In genomic region chr3:129021140-129021551, GRCh38 we compare ENCODE assay signal across 26 cellular contexts. TPM values are rescaled to one million over a fixed set of nuclear protein-coding genes. Genes with fewer than 3 reads are reported as not detected.
DNase-seq lines count a peak whose midpoint lies in the region; ATAC-seq, FAIRE-seq and TF ChIP-seq lines count a peak whose summit lies in the region.
"Had no signal": no experiment of that assay in that cellular context is flagged by ENCODE, and none has a peak within 500 bp of the region (broad histone marks: within the 10 kb centered on the region; RNA-seq: fewer than 3 reads in every experiment).

No MANE protein-coding gene starts in this region.

- H4K20me1 ChIP-seq in GM23248 (ENCODE audit: insufficient read depth), result no peaks in the 10 kb centered on the region

- 24 to 30% methylated on average over 6 of the region's 6 CpGs for WGBS in GM23248 (ENCODE audit: low coverage in 1 of 2, low lambda C conversion rate in 2 of 2, missing lambda C conversion rate in 2 of 2), 2 experiments

- TF ChIP-seq CTCF in choroid plexus epithelial cell (conservative IDR thresholded peaks at IDR 0.05; ENCODE audit: low read depth, low read length), result no peak
- no peak for TF ChIP-seq CTCF in mucosa of descending colon (IDR thresholded peaks at IDR 0.05)

- intact Hi-C loops in mucosa of descending colon (cut with DNase I, micrococcal nuclease), result no loop called here

- H3K9ac ChIP-seq in GM23248, result no peak overlapping the region
- H3K9ac ChIP-seq: KMS-11 had no signal

- H3K9me3 ChIP-seq in GM23248 (ENCODE audit: low read depth) (no peaks in the 10 kb centered on the region), mucosa of descending colon (no peaks in the 10 kb centered on the region)
- H3K9me3 ChIP-seq: esophagus muscularis mucosa, HAP-1, tibial artery had no signal

- no peaks in the 10 kb centered on the region for H3K4me1 ChIP-seq in GM23248 (ENCODE audit: insufficient read depth)
- H3K4me1 ChIP-seq in mucosa of descending colon (ENCODE audit: low read depth), result peaks cover 17% of the 10 kb centered on the region
- H3K4me1 ChIP-seq: HAP-1 had no signal

- H3K27me3 ChIP-seq in GM23248 (replicated peaks; ENCODE audit: insufficient read depth), result peaks cover 68% of the 10 kb centered on the region
- H3K27me3 ChIP-seq: esophagus muscularis mucosa, hepatocyte had no signal

- H2AFZ ChIP-seq in GM23248, result no peak overlapping the region
- H2AFZ ChIP-seq: hepatocyte had no signal

- H3K9me2 ChIP-seq in GM23248 (ENCODE audit: insufficient read depth), result no peaks in the 10 kb centered on the region

- no peak overlapping the region for H3K4me2 ChIP-seq in GM23248 (ENCODE audit: unreplicated experiment)
- H3K4me2 ChIP-seq: hepatocyte, KMS-11 had no signal

- no peak for FAIRE-seq in RCC 7860 (lab: Jason Lieb, UNC)
- FAIRE-seq: bronchial epithelial cell, kidney had no signal

- no peaks in the 10 kb centered on the region for H3K79me2 ChIP-seq in GM23248 (ENCODE audit: insufficient read depth)
- H3K79me2 ChIP-seq: hepatocyte had no signal

- H3K36me3 ChIP-seq in GM23248 (ENCODE audit: low read depth), result no peaks in the 10 kb centered on the region
- H3K36me3 ChIP-seq in mucosa of descending colon (ENCODE audit: low read depth), result no peaks in the 10 kb centered on the region
- H3K36me3 ChIP-seq: esophagus muscularis mucosa, HAP-1, tibial artery had no signal

- H3K4me3 ChIP-seq in GM23248 (no peak overlapping the region), choroid plexus epithelial cell (ENCODE audit: low read depth, low read length) (no peak overlapping the region), mucosa of descending colon (no peak overlapping the region)
- H3K4me3 ChIP-seq: esophagus muscularis mucosa, HAP-1, hepatocyte, tibial artery had no signal

- no peaks in the 10 kb centered on the region for H3F3A ChIP-seq in GM23248 (ENCODE audit: insufficient read depth)

- DNase-seq in A172 (ENCODE audit: low spot score) (peak; percentile 50), GM23248 (peak; percentile 53), choroid plexus epithelial cell (ENCODE audit: low read depth) (peak; percentile 26), mucosa of descending colon (peak in 2 of 3 donors; percentile 12 to 17), RCC 7860 (ENCODE audit: low spot score) (no peak), HuH-7.5 (ENCODE audit: low spot score) (no peak), amniotic stem cell (lab: John Stamatoyannopoulos, UW) (no peak), NCI-H146 treated with DMSO at 0.1 percent for 48 hours (lab: John Stamatoyannopoulos, UW; ENCODE audit: unreplicated experiment) (no peak)
- DNase-seq: activated naive CD8-positive, alpha-beta T cell treated with anti-CD3 and anti-CD28 coated beads, Interleukin-2, amount 10 ng/mL, durations not matched to agents 7 days and 5 days; activated T-cell treated with anti-CD3 and anti-CD28 coated beads, Interleukin-2, amount 50 U/mL, for 48 hours; kidney; NCI-H1092; NCI-H524 treated with DMSO at 0.1 percent for 48 hours; stimulated activated naive CD4-positive, alpha-beta T cell had no signal

- in situ Hi-C loops in GM23248 (cut with MboI), result no loop called here

- no peak overlapping the region for H3K27ac ChIP-seq in GM23248
- H3K27ac ChIP-seq: hepatocyte, KMS-11, tibial artery had no signal

- no peak for ATAC-seq in mucosa of descending colon
- ATAC-seq: activated CD4-positive, CD25-positive, alpha-beta regulatory T cell treated with anti-CD3 and anti-CD28 coated beads, Interleukin-2, amount 50 U/mL, for 24 hours had no signal

RNA-seq across cellular contexts. Expression of gene EFCC1, which starts 20.0 kb away (rescaled TPM):
- total RNA-seq in A172 (2014; rRNA removed; shearing (Covaris generic)), result 0.22 and 0.29 TPM in 2 replicates
- not detected in 2 replicates for total RNA-seq in GM23248 (2014; rRNA removed; shearing (Covaris generic))
- not detected in 2 replicates for polyA plus RNA-seq in GM23248 (2016; fragmentation: Nextera tagmentation; extraction: Ambion mirVana)
- 10 to 100 TPM in 1 of 3 donors, 1 to 10 TPM in 2; 1.8 to 12.0 (median 3.6) TPM for total RNA-seq in mucosa of descending colon
- total RNA-seq: OCI-LY7, renal cortical epithelial cell had no signal

RNA-seq across cellular contexts. Expression of gene CFAP92, which starts 27.3 kb away (rescaled TPM):
- total RNA-seq in A172 (2014; rRNA removed; shearing (Covaris generic)), result 0.34 and 0.53 TPM in 2 replicates
- not detected in 2 replicates for total RNA-seq in GM23248 (2014; rRNA removed; shearing (Covaris generic))
- not detected in 2 replicates for polyA plus RNA-seq in GM23248 (2016; fragmentation: Nextera tagmentation; extraction: Ambion mirVana)
- 1 to 10 TPM; 1.1 to 1.5 (median 1.3) TPM for total RNA-seq in mucosa of descending colon
- total RNA-seq: T-helper 2 cell treated with Interferon-gamma antibody and Interleukin-4, amounts not matched to agents 100 ng/mL and 5 ng/mL, for 36 hours had no signal

RNA-seq across cellular contexts. Expression of gene GP9, which starts 39.4 kb away (rescaled TPM):
- not detected in 2 replicates for total RNA-seq in A172 (2014; rRNA removed; shearing (Covaris generic))
- total RNA-seq in GM23248 (2014; rRNA removed; shearing (Covaris generic)), result not detected in 2 replicates
- polyA plus RNA-seq in GM23248 (2016; fragmentation: Nextera tagmentation; extraction: Ambion mirVana), result not detected in 2 replicates
- under 1 TPM in 1 of 3 donors, not detected in 2; 0.90 TPM for total RNA-seq in mucosa of descending colon
- total RNA-seq: activated naive CD8-positive, alpha-beta T cell treated with anti-CD3 and anti-CD28 coated beads, Interleukin-2, amount 10 ng/mL, durations not matched to agents 7 days and 5 days; bronchial epithelial cell; hepatocyte; kidney; mesothelial cell of epicardium; OCI-LY7; renal cortical epithelial cell; SK-MEL-5; T-helper 2 cell treated with Interferon-gamma antibody and Interleukin-4, amounts not matched to agents 100 ng/mL and 5 ng/mL, for 36 hours had no signal
- polyA plus RNA-seq: hepatocyte had no signal

Comparison
In these comparisons a context has a peak if more than half of its experiments do, and no peak if none do; other contexts are left out.
1. DNase-seq: peak in A172 (single experiment), GM23248 (single experiment), choroid plexus epithelial cell (single experiment) and mucosa of descending colon (2 of 3); none in RCC 7860 (single experiment), HuH-7.5 (single experiment), amniotic stem cell (single experiment) and NCI-H146 treated with DMSO at 0.1 percent for 48 hours (single experiment).